8 cellular contexts compared by ENCODE assay signal in genomic region chr19:54463531-54464043, GRCh38. TPM values are rescaled to one million over a fixed set of nuclear protein-coding genes. Genes with fewer than 3 reads are reported as not detected.
DNase-seq lines count a peak whose midpoint lies in the region; ATAC-seq, FAIRE-seq and TF ChIP-seq lines count a peak whose summit lies in the region.

LENG9 (minus strand) TSS chr19:54463778; CDS start chr19:54463526, 252 bp downstream.

- peak within 1 kb of the TSS; percentile 85 for H3K27ac ChIP-seq in endothelial cell of umbilical vein (ENCODE audit: insufficient read depth, low read depth, low read length)

- peak; percentile 95 for FAIRE-seq in endothelial cell of umbilical vein (lab: Jason Lieb, UNC)

- peaks cover 32% of the 10 kb centered on the region for H3K36me3 ChIP-seq in NT2/D1 (ENCODE audit: insufficient read depth, insufficient read length, low read length)
- peaks cover 3 to 25% of the 10 kb centered on the region in 2 experiments for H3K36me3 ChIP-seq in endothelial cell of umbilical vein (ENCODE audit: control insufficient read depth in 2 of 2, extremely low read depth in 1 of 2, insufficient read depth in 2 of 2, low read length in 2 of 2)

- intact Hi-C loops in endothelial cell of umbilical vein (cut with micrococcal nuclease) = loop anchor here (1.0 to 10.0 kb wide), 8 partner anchors 8 to 1191 kb away; partner anchors contain the start of genes LENG8, MYADM, PPP1R12C and RDH13

- no peak for TF ChIP-seq CTCF in endothelial cell of umbilical vein (IDR thresholded peaks at IDR 0.05; ENCODE audit: extremely low read depth in 1 of 2, insufficient read depth in 1 of 2, low read depth in 1 of 2, low read length in 2 of 2)

- H3K27me3 ChIP-seq in NT2/D1 (ENCODE audit: insufficient read depth, insufficient read length) (no peaks in the 10 kb centered on the region), endothelial cell of umbilical vein (ENCODE audit: control insufficient read depth in 2 of 2, insufficient read depth in 2 of 2, low read length in 2 of 2) (no peaks in the 10 kb centered on the region)

- H3K9me3 ChIP-seq in NT2/D1 (ENCODE audit: insufficient read depth, low read length) (no peaks in the 10 kb centered on the region), endothelial cell of umbilical vein (replicated peaks; ENCODE audit: control insufficient read depth, insufficient read depth, low read length) (no peaks in the 10 kb centered on the region)

- H3K4me3 ChIP-seq in NT2/D1 (ENCODE audit: insufficient read length, low read depth) (peak within 1 kb of the TSS; percentile 80), endothelial cell of umbilical vein (replicated peaks in 1 of 3; ENCODE audit: insufficient read depth in 1 of 3, low read depth in 1 of 3, low read length in 3 of 3) (peak within 1 kb of the TSS; percentile 28 to 46 (median 38))

- peak within 1 kb of the TSS; percentile 33 for H2AFZ ChIP-seq in endothelial cell of umbilical vein (ENCODE audit: low read depth, low read length)

- peaks cover 19% of the 10 kb centered on the region for H3K79me2 ChIP-seq in endothelial cell of umbilical vein (ENCODE audit: control insufficient read depth, insufficient read depth, low read length)

- H3K9me1 ChIP-seq in endothelial cell of umbilical vein (replicated peaks; ENCODE audit: control insufficient read depth, extremely low read depth, insufficient read depth, low read length) = no peaks in the 10 kb centered on the region

- DNase-seq in CMK (ENCODE audit: low read depth) = peak; percentile 100
- peak; percentile 79 for DNase-seq in HS-5 (ENCODE audit: low read depth)
- peak; percentile 98 for DNase-seq in NT2/D1 (ENCODE audit: low read depth, low spot score)
- peak; percentile 87 for DNase-seq in activated T-cell treated with anti-CD3 and anti-CD28 coated beads for 1 hour (ENCODE audit: low read depth)
- peak; percentile 98 for DNase-seq in endothelial cell of umbilical vein (ENCODE audit: low read depth, low spot score)
- DNase-seq in midbrain (lab: John Stamatoyannopoulos, UW) = peak; percentile 87
- DNase-seq in stimulated activated CD8-positive, alpha-beta memory T cell treated with anti-CD3 and anti-CD28 coated beads, Interleukin-15, amount 100 ng/mL, for 48 hours (ENCODE audit: low read depth in 2 of 2) = peak; percentile 91 to 95

- ATAC-seq in GM21360 (IDR thresholded peaks at IDR 0.05; ENCODE audit: unreplicated experiment) = peak; percentile 60

- dilution Hi-C loops in endothelial cell of umbilical vein (cut with MboI; ENCODE audit: extremely low pct_ligation_motif_present, low sequenced_read_pairs) = no loop called here

- CTCF ChIA-PET in endothelial cell of umbilical vein (lab: Charles Lee) = interaction anchor here (1.9 to 2.4 kb wide), 2 partner anchors 10 to 15 kb away, joined by 14 to 21 read pairs; partner anchors contain the start of genes CDC42EP5 and LENG8

- peaks cover 7% of the 10 kb centered on the region for H3K4me1 ChIP-seq in NT2/D1 (ENCODE audit: insufficient read depth, insufficient read length)
- H3K4me1 ChIP-seq in endothelial cell of umbilical vein (ENCODE audit: control insufficient read depth, extremely low read depth, insufficient read depth, low read length) = peaks cover 29% of the 10 kb centered on the region

- POLR2A ChIA-PET in endothelial cell of umbilical vein (lab: Charles Lee) = interaction anchor here (0.7 to 2.4 kb wide), 5 partner anchors 10 to 625 kb away, joined by 3 to 11 read pairs (median 5); partner anchors contain the start of genes CDC42EP5 and LENG8

- TF ChIP-seq POLR2A in endothelial cell of umbilical vein (IDR thresholded peaks at IDR 0.05; ENCODE audit: low read depth, low read length) = peak; percentile 95

- peak within 1 kb of the TSS; percentile 75 for H3K4me2 ChIP-seq in endothelial cell of umbilical vein (ENCODE audit: insufficient read depth, low read length)

- peak within 1 kb of the TSS; percentile 95 for H3K9ac ChIP-seq in NT2/D1 (ENCODE audit: insufficient read length, low read depth)
- H3K9ac ChIP-seq in endothelial cell of umbilical vein (replicated peaks; ENCODE audit: extremely low read depth, insufficient read depth, low read length) = peak within 1 kb of the TSS; percentile 79

- H4K20me1 ChIP-seq in endothelial cell of umbilical vein (replicated peaks; ENCODE audit: control insufficient read depth, extremely low read depth, insufficient read depth, low read length) = no peaks in the 10 kb centered on the region

- BruUV-seq in endothelial cell of umbilical vein (replicated peaks; lab: Mats Ljungman, UMichigan) = no TSS peak

TF ChIP-seq in endothelial cell of umbilical vein, 7 proteins besides CTCF, POLR2A, EP300 and RAD21:
- TF ChIP-seq POLR2AphosphoS5 (IDR thresholded peaks at IDR 0.05; ENCODE audit: insufficient read depth, low read depth, low read length) (peak; percentile 93), JUN (IDR thresholded peaks at IDR 0.05; ENCODE audit: borderline replicate concordance, insufficient read depth, insufficient read length, low read depth) (no peak), MAX (IDR thresholded peaks at IDR 0.05; ENCODE audit: insufficient read depth, insufficient read length) (peak; percentile 67), MYC (IDR thresholded peaks at IDR 0.05; ENCODE audit: low read depth, low read length) (no peak)
TF ChIP-seq in endothelial cell of umbilical vein: peak in this region for 2.

RNA-seq across cellular contexts. Expression of gene LENG9, which starts in this region (rescaled TPM):
- 2.8 and 3.2 TPM in 2 replicates for total RNA-seq in endothelial cell of umbilical vein
- polyA plus RNA-seq in endothelial cell of umbilical vein = 0.97 and 1.5 TPM in 2 replicates
- polyA plus RNA-seq in endothelial cell of umbilical vein (2011; cell fraction: cytosol; rRNA removed) = 0.61 and 0.93 TPM in 2 replicates
- polyA plus RNA-seq in endothelial cell of umbilical vein (2011; cell fraction: nucleus; rRNA removed) = 0.70 and 0.76 TPM in 2 replicates
- 1.8 and 3.8 TPM in 2 replicates for polyA plus RNA-seq in endothelial cell of umbilical vein (2012)
- polyA minus RNA-seq in endothelial cell of umbilical vein = 0.74 and 2.1 TPM in 2 replicates
- 7.8 TPM for polyA minus RNA-seq in endothelial cell of umbilical vein (2011; cell fraction: cytosol; rRNA and poly(A)+ RNA removed)
- polyA minus RNA-seq in endothelial cell of umbilical vein (2011; cell fraction: nucleus; rRNA and poly(A)+ RNA removed) = 0.87 and 3.4 TPM in 2 replicates

Comparison
In these comparisons a context has a peak if more than half of its experiments do, and no peak if none do; other contexts are left out.
1. Peak in every context shown above with its lines: DNase-seq, ATAC-seq, H3K4me3 ChIP-seq and H3K27ac ChIP-seq.